Comparison of ENCODE assay signal across 1 cellular context in the genomic region with DNA sequence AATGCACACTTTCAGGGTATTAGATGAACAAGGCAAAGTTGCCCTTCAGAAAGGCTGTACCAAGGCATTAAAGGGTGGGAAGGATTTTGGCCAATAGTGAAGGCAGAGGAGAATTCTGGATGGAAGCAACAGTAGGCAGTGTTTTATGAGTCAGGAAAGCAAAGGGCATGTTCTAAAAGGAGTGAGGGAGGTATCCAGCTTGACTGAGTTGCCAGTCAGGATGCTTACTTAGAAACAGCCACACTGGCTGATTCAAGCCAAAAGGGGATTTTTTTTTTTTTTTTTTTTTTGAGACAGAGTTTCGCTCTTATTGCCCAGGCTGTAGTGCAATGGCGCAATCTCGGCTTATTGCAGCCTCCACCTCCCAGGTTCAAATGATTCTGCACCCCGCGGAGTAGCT.
TF ChIP-seq lines count a peak whose summit lies in the region.

No MANE protein-coding gene starts in this region.

TF ChIP-seq in IMR-90, 13 proteins besides CTCF, POLR2A, EP300 and RAD21:
- TF ChIP-seq SMC3 (IDR thresholded peaks at IDR 0.05; ENCODE audit: low read depth, low read length) (no peak), NFE2L2 (IDR thresholded peaks at IDR 0.05; ENCODE audit: low read depth, low read length) (no peak), RCOR1 (IDR thresholded peaks at IDR 0.05; ENCODE audit: insufficient replicate concordance, low read length) (no peak), BHLHE40 (IDR thresholded peaks at IDR 0.05; ENCODE audit: low read depth, low read length) (no peak), MAZ (IDR thresholded peaks at IDR 0.05; ENCODE audit: borderline replicate concordance, low read depth, low read length) (no peak), MXI1 (IDR thresholded peaks at IDR 0.05; ENCODE audit: borderline replicate concordance, low read depth, low read length) (no peak), CEBPB (IDR thresholded peaks at IDR 0.05; ENCODE audit: low read depth, low read length) (no peak)
